8 cellular contexts compared by ENCODE assay signal in genomic region chr22:39520874-39521857, GRCh38. TPM values are rescaled to one million over a fixed set of nuclear protein-coding genes. Genes with fewer than 3 reads are reported as not detected.
DNase-seq lines count a peak whose midpoint lies in the region; ATAC-seq, FAIRE-seq and TF ChIP-seq lines count a peak whose summit lies in the region.

No MANE protein-coding gene starts in this region.

- TF ChIP-seq CTCF in BJ (IDR thresholded peaks at IDR 0.05; ENCODE audit: insufficient read depth, low read depth, low read length) (no peak), HL-60 (IDR thresholded peaks at IDR 0.05; ENCODE audit: insufficient read depth, low read length) (no peak)

- peaks cover 27% of the 10 kb centered on the region for H3K36me3 ChIP-seq in BJ (ENCODE audit: control insufficient read depth, insufficient read depth, low read length)

- FAIRE-seq in GM19239 (lab: Jason Lieb, UNC), result peak; percentile 84

- CTCF ChIA-PET in BJ (lab: Yijun Ruan, JAX), result interaction anchor here (1.0 to 1.2 kb wide), 4 partner anchors 9 to 178 kb away, joined by 3 to 4 read pairs (median 4); partner anchors contain the start of gene TAB1

- ATAC-seq in left ventricle myocardium superior, result peak; percentile 67

- DNase-seq in BJ (ENCODE audit: low read depth) (no peak), GM19239 (ENCODE audit: insufficient read length, low spot score) (no peak), HL-60 (ENCODE audit: low read depth in 1 of 2, low spot score in 1 of 2) (peak in 1 of 2 experiments; percentile 72), T-helper 1 cell (peak; percentile 39 to 76 (median 54)), amygdala (lab: John Stamatoyannopoulos, UW) (peak in 33 of 56 donors; percentile 16 to 75 (median 52)), left ventricle myocardium superior (peak; percentile 90), retina (peak; percentile 78), 8988T (no peak)

- POLR2A ChIA-PET in BJ (lab: Charles Lee), result interaction anchor here (0.5 to 0.6 kb wide), 2 partner anchors 13 to 205 kb away, joined by 4 to 5 read pairs; no protein-coding TSS in a partner anchor

- intact Hi-C loops in left ventricle myocardium superior (cut with micrococcal nuclease), result no loop called here

- H3K27ac ChIP-seq in HL-60 (replicated peaks), result peak overlapping the region; percentile 98

- H3K27me3 ChIP-seq in BJ (ENCODE audit: control insufficient read depth, insufficient read depth, low read length) (no peaks in the 10 kb centered on the region), HL-60 (ENCODE audit: insufficient read depth, poor library complexity, severe bottlenecking) (no peaks in the 10 kb centered on the region)

- peak overlapping the region; percentile 88 for H3K4me3 ChIP-seq in BJ (ENCODE audit: low read depth, low read length)
- H3K4me3 ChIP-seq in HL-60 (replicated peaks; ENCODE audit: insufficient read depth, low read length), result peak overlapping the region; percentile 75

RNA-seq across cellular contexts. Expression of gene ATF4, which starts 0.8 kb away (rescaled TPM):
- 886 and 999 TPM in 2 replicates for polyA plus RNA-seq in BJ (2011; rRNA removed)
- polyA minus RNA-seq in BJ (2011; rRNA and poly(A)+ RNA removed), result 177 and 288 TPM in 2 replicates
- 214 TPM for total RNA-seq in left ventricle myocardium superior

RNA-seq across cellular contexts. Expression of gene RPS19BP1, which starts 11.4 kb away (rescaled TPM):
- polyA plus RNA-seq in BJ (2011; rRNA removed), result 64.0 and 66.7 TPM in 2 replicates
- polyA minus RNA-seq in BJ (2011; rRNA and poly(A)+ RNA removed), result 4.8 and 11.0 TPM in 2 replicates
- total RNA-seq in left ventricle myocardium superior, result 58.1 TPM

RNA-seq across cellular contexts. Expression of gene MIEF1, which starts 19.1 kb away (rescaled TPM):
- polyA plus RNA-seq in BJ (2011; rRNA removed), result 17.5 and 21.0 TPM in 2 replicates
- polyA minus RNA-seq in BJ (2011; rRNA and poly(A)+ RNA removed), result 14.9 and 20.7 TPM in 2 replicates
- 16.1 TPM for total RNA-seq in left ventricle myocardium superior

RNA-seq across cellular contexts. Expression of gene CACNA1I, which starts 49.4 kb away (rescaled TPM):
- polyA plus RNA-seq in BJ (2011; rRNA removed), result 0.01 TPM in 1 of 2 replicates, not detected in the other
- polyA minus RNA-seq in BJ (2011; rRNA and poly(A)+ RNA removed), result 0.05 TPM in 1 of 2 replicates, not detected in the other
- not detected for total RNA-seq in left ventricle myocardium superior

Comparison
In these comparisons a context has a peak if more than half of its experiments do, and no peak if none do; other contexts are left out.
1. DNase-seq: peak in T-helper 1 cell (5 of 5), amygdala (33 of 56), left ventricle myocardium superior (single experiment) and retina (single experiment); none in BJ (single experiment), GM19239 (single experiment) and 8988T (single experiment).